ENCODE assay signal across 8 cellular contexts in the genomic region with DNA sequence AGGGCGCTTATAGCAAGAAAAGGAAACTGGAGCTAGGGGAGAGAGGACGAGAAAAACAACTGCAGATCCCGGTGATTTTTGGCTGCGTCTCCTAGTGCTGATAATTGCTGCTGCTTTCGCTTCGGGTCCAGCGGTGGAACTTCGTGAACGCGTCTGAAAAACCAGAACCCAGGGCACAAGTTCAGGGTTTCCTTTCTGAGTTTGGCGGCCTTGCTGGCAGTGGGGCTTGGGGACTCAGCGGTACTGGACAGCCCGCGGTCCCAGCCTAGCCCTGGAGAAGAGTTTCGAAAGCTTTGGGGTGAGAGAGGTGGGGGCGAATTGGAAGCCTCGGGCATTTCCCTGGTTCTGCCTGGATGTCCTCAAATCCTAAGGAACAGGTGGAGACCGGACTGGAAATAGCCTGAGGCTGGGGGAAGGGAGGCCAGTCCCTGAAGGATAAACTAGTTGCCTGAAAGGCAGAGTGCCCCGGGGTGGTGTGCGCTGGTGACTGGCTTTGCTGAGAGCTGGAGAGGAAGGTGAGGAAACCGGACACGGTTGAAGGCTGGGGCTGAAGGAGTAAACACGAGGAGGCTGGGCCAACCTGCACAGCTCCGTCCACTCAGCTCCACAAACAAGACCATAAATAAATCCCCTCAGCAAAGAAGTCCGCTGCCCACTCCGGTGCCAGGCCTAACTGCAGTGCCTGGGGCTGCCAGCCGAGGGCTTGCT. TPM values are rescaled to one million over a fixed set of nuclear protein-coding genes. Genes with fewer than 3 reads are reported as not detected.
DNase-seq lines count a peak whose midpoint lies in the region; ATAC-seq and TF ChIP-seq lines count a peak whose summit lies in the region.

No MANE protein-coding gene starts in this region.

- H3K4me3 Mint-ChIP-seq in activated naive CD8-positive, alpha-beta T cell treated with anti-CD3 and anti-CD28 coated beads, Interleukin-2, amount 50 U/mL, for 24 hours = peak overlapping the region; percentile 80

- DNase-seq in stimulated activated CD4-positive, alpha-beta T cell treated with anti-CD3 and anti-CD28 coated beads, Interleukin-12 subunit alpha, Interleukin-12 subunit beta, amount 100 ng/mL, for 4 hours = peak; percentile 7
- DNase-seq in stimulated activated CD4-positive, alpha-beta T cell treated with anti-CD3 and anti-CD28 coated beads, Interleukin-2, amount 100 ng/mL, for 48 hours = no peak
- DNase-seq in NCI-H2196 treated with DMSO at 0.1 percent for 48 hours (lab: John Stamatoyannopoulos, UW; ENCODE audit: unreplicated experiment) (peak; percentile 81), Right ventricle myocardium inferior (ENCODE audit: missing footprints) (peak; percentile 87), NCI-H226 (no peak), epidermal melanocyte (ENCODE audit: insufficient read length, low spot score) (no peak)
- peak; percentile 31 for DNase-seq in activated naive CD8-positive, alpha-beta T cell treated with anti-CD3 and anti-CD28 coated beads, Interleukin-2, amount 50 U/mL, for 24 hours

- peak; percentile 53 for ATAC-seq in activated naive CD8-positive, alpha-beta T cell treated with anti-CD3 and anti-CD28 coated beads, Interleukin-2, amount 50 U/mL, for 24 hours
- peak; percentile 30 for ATAC-seq in Right ventricle myocardium inferior

- no peak for TF ChIP-seq CTCF in neutrophil (IDR thresholded peaks at IDR 0.05)

- H3K9me3 Mint-ChIP-seq in activated naive CD8-positive, alpha-beta T cell treated with anti-CD3 and anti-CD28 coated beads, Interleukin-2, amount 50 U/mL, for 24 hours = no peaks in the 10 kb centered on the region

- no peak overlapping the region for H3K27ac Mint-ChIP-seq in activated naive CD8-positive, alpha-beta T cell treated with anti-CD3 and anti-CD28 coated beads, Interleukin-2, amount 50 U/mL, for 24 hours

- peaks cover 58% of the 10 kb centered on the region for H3K27me3 ChIP-seq in neutrophil

- peaks cover 17 to 23% of the 10 kb centered on the region in 2 experiments for H3K4me1 ChIP-seq in neutrophil (ENCODE audit: control insufficient read depth in 1 of 2, insufficient read depth in 1 of 2, low read depth in 1 of 2, low read length in 1 of 2)

- peak overlapping the region; percentile 56 to 57 for H3K4me3 ChIP-seq in neutrophil (ENCODE audit: low read depth in 1 of 2, low read length in 1 of 2)

- peaks cover 43% of the 10 kb centered on the region for H3K27me3 Mint-ChIP-seq in activated naive CD8-positive, alpha-beta T cell treated with anti-CD3 and anti-CD28 coated beads, Interleukin-2, amount 50 U/mL, for 24 hours

- H3K4me1 Mint-ChIP-seq in activated naive CD8-positive, alpha-beta T cell treated with anti-CD3 and anti-CD28 coated beads, Interleukin-2, amount 50 U/mL, for 24 hours = peaks cover 24% of the 10 kb centered on the region

- no peak overlapping the region for H3K27ac ChIP-seq in neutrophil

- H3K9me3 ChIP-seq in neutrophil = no peaks in the 10 kb centered on the region

- no peaks in the 10 kb centered on the region for H3K36me3 Mint-ChIP-seq in activated naive CD8-positive, alpha-beta T cell treated with anti-CD3 and anti-CD28 coated beads, Interleukin-2, amount 50 U/mL, for 24 hours (ENCODE audit: low read depth)

- intact Hi-C loops in Right ventricle myocardium inferior (cut with DNase I) = loop anchor here (1.0 to 2.0 kb wide), 2 partner anchors 38 to 82 kb away; no protein-coding TSS in a partner anchor

- H3K36me3 ChIP-seq in neutrophil = no peaks in the 10 kb centered on the region

RNA-seq across cellular contexts. Expression of gene GMPR, which starts 0.9 kb away (rescaled TPM):
- total RNA-seq in Right ventricle myocardium inferior = 125 TPM

Comparison
In these comparisons a context has a peak if more than half of its experiments do, and no peak if none do; other contexts are left out.
1. DNase-seq: peak in stimulated activated CD4-positive, alpha-beta T cell treated with anti-CD3 and anti-CD28 coated beads, Interleukin-12 subunit alpha, Interleukin-12 subunit beta, amount 100 ng/mL, for 4 hours (single experiment), NCI-H2196 treated with DMSO at 0.1 percent for 48 hours (single experiment), activated naive CD8-positive, alpha-beta T cell treated with anti-CD3 and anti-CD28 coated beads, Interleukin-2, amount 50 U/mL, for 24 hours (single experiment) and Right ventricle myocardium inferior (single experiment); none in stimulated activated CD4-positive, alpha-beta T cell treated with anti-CD3 and anti-CD28 coated beads, Interleukin-2, amount 100 ng/mL, for 48 hours (0 of 2), NCI-H226 (single experiment) and epidermal melanocyte (single experiment).